ENCODE assay signal across 20 cellular contexts in genomic region chr17:45367216-45367615, GRCh38.
"Had no signal": no experiment of that assay in that cellular context is flagged by ENCODE, and none has a peak within 500 bp of the region (broad histone marks: within the 10 kb centered on the region; RNA-seq: fewer than 3 reads in every experiment).

No MANE protein-coding gene starts in this region.

- H3K4me1 ChIP-seq: prostate gland had no signal

- H3K27ac ChIP-seq: ascending aorta, breast epithelium, gastrocnemius medialis, prostate gland, upper lobe of left lung had no signal

- H3K9me3 Mint-ChIP-seq: activated T-cell treated with anti-CD3 and anti-CD28 coated beads, Interleukin-2, amount 50 U/mL, for 24 hours; naive thymus-derived CD8-positive, alpha-beta T cell had no signal

- H3K27ac Mint-ChIP-seq: activated CD4-positive, alpha-beta T cell treated with anti-CD3 and anti-CD28 coated beads, Interleukin-2, amount 10 ng/mL, durations not matched to agents 24 days and 14 days; activated naive CD4-positive, alpha-beta T cell treated with anti-CD3 and anti-CD28 coated beads, Interleukin-2, amount 10 ng/mL, durations not matched to agents 7 days and 5 days; activated T-cell treated with anti-CD3 and anti-CD28 coated beads, Interleukin-2, amount 50 U/mL, for 24 hours; dendritic cell treated with granulocyte-macrophage colony-stimulating factor and Interleukin-4, amounts not matched to agents 40 ng/mL and 50 ng/mL, for 4 days had no signal

- H3K36me3 ChIP-seq: ascending aorta, breast epithelium, gastrocnemius medialis, prostate gland, upper lobe of left lung had no signal

- H3K36me3 Mint-ChIP-seq: activated naive CD4-positive, alpha-beta T cell treated with anti-CD3 and anti-CD28 coated beads, Interleukin-2, amount 10 ng/mL, durations not matched to agents 7 days and 5 days; naive thymus-derived CD8-positive, alpha-beta T cell had no signal

- ATAC-seq: gastrocnemius medialis; left colon; naive thymus-derived CD8-positive, alpha-beta T cell; right cardiac atrium had no signal

- H3K4me2 ChIP-seq: smooth muscle cell had no signal

- H3K4me3 Mint-ChIP-seq: activated CD4-positive, alpha-beta T cell treated with anti-CD3 and anti-CD28 coated beads, Interleukin-2, amount 10 ng/mL, durations not matched to agents 24 days and 14 days; activated naive CD4-positive, alpha-beta T cell treated with anti-CD3 and anti-CD28 coated beads, Interleukin-2, amount 10 ng/mL, durations not matched to agents 7 days and 5 days; activated T-cell treated with anti-CD3 and anti-CD28 coated beads, Interleukin-2, amount 50 U/mL, for 24 hours; dendritic cell treated with granulocyte-macrophage colony-stimulating factor and Interleukin-4, amounts not matched to agents 40 ng/mL and 50 ng/mL, for 4 days had no signal

- H3K27me3 ChIP-seq: ascending aorta, breast epithelium, gastrocnemius medialis, upper lobe of left lung had no signal

- H3K4me3 ChIP-seq: ascending aorta, breast epithelium, gastrocnemius medialis, prostate gland, smooth muscle cell, upper lobe of left lung had no signal

- DNase-seq: activated CD4-positive, alpha-beta T cell treated with anti-CD3 and anti-CD28 coated beads, Interleukin-2, amount 10 ng/mL, durations not matched to agents 24 days and 14 days; activated CD4-positive, CD25-positive, alpha-beta regulatory T cell; activated naive CD4-positive, alpha-beta T cell treated with anti-CD3 and anti-CD28 coated beads, Interleukin-2, amount 10 ng/mL, durations not matched to agents 7 days and 5 days; activated T-cell treated with anti-CD3 and anti-CD28 coated beads, Interleukin-2, amount 50 U/mL, for 24 hours; cerebellar nuclear complex; gastrocnemius medialis; left colon; mammary epithelial cell; naive thymus-derived CD8-positive, alpha-beta T cell; stimulated activated CD4-positive, alpha-beta T cell treated with anti-CD3 and anti-CD28 coated beads, Interleukin-4, amount 100 ng/mL, for 4 hours; stimulated activated CD8-positive, alpha-beta memory T cell treated with anti-CD3 and anti-CD28 coated beads, Interleukin-4, amount 100 ng/mL, for 48 hours; stimulated activated naive CD4-positive, alpha-beta T cell treated with Interleukin-2 at 50 U/mL for 16 hours; T-helper 2 cell; upper lobe of left lung had no signal

- H3K9me3 ChIP-seq: ascending aorta, breast epithelium, gastrocnemius medialis, prostate gland, upper lobe of left lung had no signal
